Comparison of ENCODE assay signal across 17 cellular contexts in genomic region chr10:33123680-33124079, GRCh38.
DNase-seq lines count a peak whose midpoint lies in the region; ATAC-seq and TF ChIP-seq lines count a peak whose summit lies in the region.
"Had no signal": no experiment of that assay in that cellular context is flagged by ENCODE, and none has a peak within 500 bp of the region (broad histone marks: within the 10 kb centered on the region; RNA-seq: fewer than 3 reads in every experiment).

No MANE protein-coding gene starts in this region.

- H3K27ac Mint-ChIP-seq in activated naive CD8-positive, alpha-beta T cell = peak overlapping the region; percentile 61
- no peak overlapping the region for H3K27ac Mint-ChIP-seq in activated naive CD8-positive, alpha-beta T cell treated with anti-CD3 and anti-CD28 coated beads, Interleukin-2, amount 50 U/mL, for 24 hours
- peak overlapping the region; percentile 100 for H3K27ac Mint-ChIP-seq in T-helper 17 cell
- H3K27ac Mint-ChIP-seq: HFFc6 had no signal

- no peak overlapping the region for H3K56ac ChIP-seq in IMR-90 (ENCODE audit: extremely low read depth, insufficient read depth, low read length)

- H2BK5ac ChIP-seq in IMR-90 (ENCODE audit: low read depth, low read length, poor library complexity, severe bottlenecking) = no peak overlapping the region
- no peak overlapping the region for H2BK5ac ChIP-seq in mesenchymal stem cell (ENCODE audit: low read depth, low read length, poor library complexity, severe bottlenecking)

- POLR2A ChIA-PET in IMR-90 (lab: Charles Lee; ENCODE audit: unreplicated experiment) = no interaction called here

- peak overlapping the region; percentile 41 for H3K4ac ChIP-seq in IMR-90 (ENCODE audit: low read depth, low read length)
- no peak overlapping the region for H3K4ac ChIP-seq in mesenchymal stem cell (ENCODE audit: low read depth in 1 of 2, low read length in 2 of 2)

- H3K4me2 ChIP-seq in IMR-90 (ENCODE audit: low read depth, low read length) (no peak overlapping the region), mesenchymal stem cell (ENCODE audit: low read length, poor library complexity, severe bottlenecking) (no peak overlapping the region)

- H3K18ac ChIP-seq in IMR-90 (ENCODE audit: low read depth, low read length) (no peak overlapping the region), mesenchymal stem cell (ENCODE audit: low read depth in 1 of 2, low read length in 2 of 2) (no peak overlapping the region)

- H2BK20ac ChIP-seq in IMR-90 (ENCODE audit: low read depth, low read length) = peak overlapping the region; percentile 56; the same call in 1 of the 2 replicates

- H4K20me1 ChIP-seq in IMR-90 (ENCODE audit: insufficient read depth, low read length) = no peaks in the 10 kb centered on the region

- H2AFZ ChIP-seq in IMR-90 (replicated peaks; ENCODE audit: low read length, poor library complexity) = no peak overlapping the region
- no peak overlapping the region for H2AFZ ChIP-seq in mesenchymal stem cell (ENCODE audit: low read depth, low read length)

- peak overlapping the region in 1 of 2 experiments; percentile 5; a peak in 1 of 4 replicates for H4K8ac ChIP-seq in IMR-90 (ENCODE audit: low read depth in 2 of 2, low read length in 2 of 2)
- H4K8ac ChIP-seq in mesenchymal stem cell (ENCODE audit: low read length) = peak overlapping the region; percentile 48

- no peaks in the 10 kb centered on the region for H3K36me3 Mint-ChIP-seq in activated naive CD8-positive, alpha-beta T cell
- no peaks in the 10 kb centered on the region for H3K36me3 Mint-ChIP-seq in activated naive CD8-positive, alpha-beta T cell treated with anti-CD3 and anti-CD28 coated beads, Interleukin-2, amount 50 U/mL, for 24 hours (ENCODE audit: low read depth)
- no peaks in the 10 kb centered on the region for H3K36me3 Mint-ChIP-seq in T-helper 17 cell (ENCODE audit: low read depth)

- H3K14ac ChIP-seq in IMR-90 (replicated peaks; ENCODE audit: low read depth, low read length) (0 out of 2 replicates have a peak overlapping the region, but pooled peaks have one; percentile 37), mesenchymal stem cell (ENCODE audit: low read length in 2 of 2) (no peak overlapping the region)

- H4K91ac ChIP-seq in IMR-90 (ENCODE audit: insufficient read depth, low read depth, low read length) (peak overlapping the region; percentile 55), mesenchymal stem cell (ENCODE audit: low read length) (no peak overlapping the region)

- H3K4me3 ChIP-seq in IMR-90 (ENCODE audit: insufficient read depth, low read depth, low read length) (no peak overlapping the region), mesenchymal stem cell (ENCODE audit: insufficient read depth in 1 of 2, low read depth in 1 of 2, low read length in 2 of 2) (no peak overlapping the region)

- CTCF ChIA-PET in IMR-90 (lab: Yijun Ruan, JAX) = no interaction called here

- peaks cover 11% of the 10 kb centered on the region for H3K9me1 ChIP-seq in IMR-90 (ENCODE audit: insufficient read depth, low read length)

- no peak for DNase-seq in activated naive CD8-positive, alpha-beta T cell treated with anti-CD3 and anti-CD28 coated beads, Interleukin-2, amount 50 U/mL, for 24 hours
- DNase-seq in IMR-90 (no peak), T-helper 17 cell (no peak), mesenchymal stem cell (no peak)
- DNase-seq: ACHN, AML-193, DND-41, GDM1, HFFc6, NCI-H187 treated with DMSO at 0.1 percent for 48 hours, NCI-H345, NCI-H526, SHP77 treated with DMSO at 0.1 percent for 48 hours, SW 1271 had no signal

- no peak overlapping the region for H2BK12ac ChIP-seq in mesenchymal stem cell (ENCODE audit: low read length in 2 of 2)

- no TSS peak for BruUV-seq in IMR-90 (replicated peaks; lab: Mats Ljungman, UMichigan)

- H3K9me3 Mint-ChIP-seq in activated naive CD8-positive, alpha-beta T cell (ENCODE audit: low read depth) = no peaks in the 10 kb centered on the region
- H3K9me3 Mint-ChIP-seq in activated naive CD8-positive, alpha-beta T cell treated with anti-CD3 and anti-CD28 coated beads, Interleukin-2, amount 50 U/mL, for 24 hours = no peaks in the 10 kb centered on the region
- H3K9me3 Mint-ChIP-seq: HFFc6 had no signal

- peaks cover 80% of the 10 kb centered on the region for H3K4me1 Mint-ChIP-seq in activated naive CD8-positive, alpha-beta T cell (ENCODE audit: low read depth)
- H3K4me1 Mint-ChIP-seq in activated naive CD8-positive, alpha-beta T cell treated with anti-CD3 and anti-CD28 coated beads, Interleukin-2, amount 50 U/mL, for 24 hours = peaks cover 82% of the 10 kb centered on the region
- H3K4me1 Mint-ChIP-seq in T-helper 17 cell = peaks cover 65% of the 10 kb centered on the region

- H3K36me3 ChIP-seq in IMR-90 (ENCODE audit: control insufficient read depth, insufficient read depth, low read length) (no peaks in the 10 kb centered on the region), mesenchymal stem cell (ENCODE audit: control insufficient read depth in 1 of 2, insufficient read depth in 2 of 2, low read depth in 1 of 2, low read length in 2 of 2) (no peaks in the 10 kb centered on the region)

- peak overlapping the region; percentile 52; the same call in 1 of the 2 replicates for H2BK120ac ChIP-seq in IMR-90 (ENCODE audit: low read depth, low read length)
- no peak overlapping the region for H2BK120ac ChIP-seq in mesenchymal stem cell (ENCODE audit: low read depth, low read length)

- in situ Hi-C loops in IMR-90 (cut with MboI; ENCODE audit: low sequenced_read_pairs) = loop anchor here (10.0 kb wide), 1 partner anchor 109 kb away; no protein-coding TSS in a partner anchor

- intact Hi-C loops in IMR-90 (cut with micrococcal nuclease) = loop anchor here (10.0 kb wide), 1 partner anchor 329 kb away; no protein-coding TSS in a partner anchor

- H3K9ac ChIP-seq in IMR-90 (ENCODE audit: low read depth, low read length) = no peak overlapping the region
- H3K9ac ChIP-seq in mesenchymal stem cell (ENCODE audit: low read length) = no peak overlapping the region

- H3K27me3 ChIP-seq in IMR-90 (ENCODE audit: control insufficient read depth, insufficient read depth, low read length) (no peaks in the 10 kb centered on the region), mesenchymal stem cell (ENCODE audit: control insufficient read depth in 1 of 2, insufficient read depth in 1 of 2, low read length in 2 of 2) (no peaks in the 10 kb centered on the region)

- H2AK5ac ChIP-seq in IMR-90 (ENCODE audit: low read depth, low read length) (peak overlapping the region; percentile 42), mesenchymal stem cell (ENCODE audit: low read length, severe bottlenecking) (peak overlapping the region; percentile 57)

- H3K23ac ChIP-seq in IMR-90 (ENCODE audit: low read depth, low read length) = no peak overlapping the region
- no peak overlapping the region for H3K23ac ChIP-seq in mesenchymal stem cell (ENCODE audit: low read length in 2 of 2)

- ATAC-seq in activated naive CD8-positive, alpha-beta T cell treated with anti-CD3 and anti-CD28 coated beads, Interleukin-2, amount 50 U/mL, for 24 hours = no peak
- ATAC-seq in IMR-90 (ENCODE audit: low read depth) (no peak), T-helper 17 cell (no peak), HG03108 (IDR thresholded peaks at IDR 0.05; ENCODE audit: unreplicated experiment) (no peak), GM19467 (IDR thresholded peaks at IDR 0.05; ENCODE audit: unreplicated experiment) (no peak)

- H3K4me1 ChIP-seq in IMR-90 (ENCODE audit: control insufficient read depth, insufficient read depth, low read length) (peaks cover 21% of the 10 kb centered on the region), mesenchymal stem cell (ENCODE audit: control insufficient read depth, insufficient read depth, low read depth, low read length) (peaks cover 9% of the 10 kb centered on the region)

- TF ChIP-seq POLR2A in IMR-90 (IDR thresholded peaks at IDR 0.05; ENCODE audit: low read depth, low read length) = no peak

- H3K9me3 ChIP-seq in IMR-90 (ENCODE audit: control insufficient read depth, insufficient read depth, low read length) (no peaks in the 10 kb centered on the region), T-helper 17 cell (ENCODE audit: control insufficient read depth, low read length, poor library complexity, severe bottlenecking) (no peaks in the 10 kb centered on the region), mesenchymal stem cell (ENCODE audit: control insufficient read depth, low read length) (no peaks in the 10 kb centered on the region)

- WGBS in IMR-90 (ENCODE audit: extremely low coverage in 2 of 2, insufficient read length in 1 of 2), 2 experiments = no CpG with 5 or more reads among the region's 2 CpGs
- WGBS in mesenchymal stem cell = 95% methylated on average over 2 of the region's 2 CpGs

- H3K27ac ChIP-seq in IMR-90 (ENCODE audit: insufficient read depth, low read length) (no peak overlapping the region), mesenchymal stem cell (ENCODE audit: low read length, poor library complexity, severe bottlenecking) (no peak overlapping the region)

- TF ChIP-seq CTCF in IMR-90 (conservative IDR thresholded peaks at IDR 0.05; ENCODE audit: low read depth, low read length) = no peak

- no peaks in the 10 kb centered on the region for H3K79me1 ChIP-seq in IMR-90 (ENCODE audit: low read depth in 1 of 2, low read length in 2 of 2)
- H3K79me1 ChIP-seq in mesenchymal stem cell (replicated peaks; ENCODE audit: low read length, poor library complexity, severe bottlenecking) = peaks cover 2% of the 10 kb centered on the region

- dilution Hi-C loops in IMR-90 (cut with HindIII; ENCODE audit: low sequenced_read_pairs, unreplicated experiment) = no loop called here

- H3K27me3 Mint-ChIP-seq in activated naive CD8-positive, alpha-beta T cell = no peaks in the 10 kb centered on the region
- H3K27me3 Mint-ChIP-seq in activated naive CD8-positive, alpha-beta T cell treated with anti-CD3 and anti-CD28 coated beads, Interleukin-2, amount 50 U/mL, for 24 hours = peaks cover 1% of the 10 kb centered on the region
- H3K27me3 Mint-ChIP-seq in T-helper 17 cell = no peaks in the 10 kb centered on the region

- no peak overlapping the region for H3K4me3 Mint-ChIP-seq in activated naive CD8-positive, alpha-beta T cell
- no peak overlapping the region for H3K4me3 Mint-ChIP-seq in activated naive CD8-positive, alpha-beta T cell treated with anti-CD3 and anti-CD28 coated beads, Interleukin-2, amount 50 U/mL, for 24 hours
- H3K4me3 Mint-ChIP-seq in T-helper 17 cell = no peak overlapping the region
- H3K4me3 Mint-ChIP-seq: HFFc6 had no signal

- no peak overlapping the region; the same call in 1 of the 2 replicates for H4K5ac ChIP-seq in IMR-90 (ENCODE audit: low read depth, low read length)

- no peak overlapping the region for H2AK9ac ChIP-seq in IMR-90 (replicated peaks; ENCODE audit: low read depth, low read length, poor library complexity)

- TF ChIP-seq RAD21 in IMR-90 (IDR thresholded peaks at IDR 0.05; ENCODE audit: low read length) = no peak

- H2BK15ac ChIP-seq in IMR-90 (ENCODE audit: low read depth, low read length) (peak overlapping the region; percentile 42; the same call in 1 of the 3 replicates), mesenchymal stem cell (ENCODE audit: low read depth, poor library complexity, severe bottlenecking) (no peak overlapping the region)

TF ChIP-seq in IMR-90, 13 proteins besides CTCF, POLR2A, EP300 and RAD21:
- TF ChIP-seq CEBPB (IDR thresholded peaks at IDR 0.05; ENCODE audit: low read depth, low read length) (no peak), MAZ (IDR thresholded peaks at IDR 0.05; ENCODE audit: borderline replicate concordance, low read depth, low read length) (no peak)
